9 cellular contexts compared by ENCODE assay signal in the genomic region with DNA sequence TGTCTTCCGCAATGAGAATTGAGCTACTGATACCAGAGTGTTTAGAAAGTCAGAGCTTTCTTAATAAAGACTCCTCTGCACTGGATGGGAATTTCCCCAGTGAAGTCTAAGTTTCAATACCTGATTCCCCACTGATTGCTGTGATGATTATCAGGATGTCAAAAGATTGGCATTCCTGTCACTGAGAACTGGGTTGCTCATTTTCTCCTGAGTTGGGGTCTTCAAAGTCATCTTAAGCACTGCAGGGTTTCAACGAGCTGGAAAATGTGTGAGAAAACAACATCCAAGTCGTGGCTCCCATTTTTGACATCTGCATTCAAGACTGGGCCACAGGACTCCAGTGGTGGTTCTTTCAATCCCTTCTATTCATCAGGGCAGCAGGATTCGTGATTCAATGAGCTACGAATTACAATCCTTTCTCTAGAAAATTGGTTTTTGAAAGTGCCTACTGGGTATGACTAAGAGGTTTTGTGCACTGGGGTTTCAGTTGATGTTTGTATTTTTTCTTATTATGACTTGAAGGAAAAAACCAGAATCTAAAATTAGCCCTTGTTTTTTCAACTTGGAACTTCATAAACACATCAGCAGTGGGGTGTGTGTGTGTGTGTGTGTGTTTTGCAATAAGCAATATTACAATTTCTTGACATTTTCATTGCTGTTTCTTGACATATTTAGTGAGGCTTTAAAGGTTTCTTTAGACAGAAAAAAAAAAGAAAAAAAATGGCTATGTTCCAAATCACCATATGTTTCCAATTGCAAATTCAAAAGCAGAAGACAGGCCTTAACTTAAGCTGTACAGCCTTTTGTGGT.
DNase-seq lines count a peak whose midpoint lies in the region; ATAC-seq and TF ChIP-seq lines count a peak whose summit lies in the region.
"Had no signal": no experiment of that assay in that cellular context is flagged by ENCODE, and none has a peak within 500 bp of the region (broad histone marks: within the 10 kb centered on the region; RNA-seq: fewer than 3 reads in every experiment).

No MANE protein-coding gene starts in this region.

- H3K4me3 Mint-ChIP-seq in activated CD4-positive, alpha-beta T cell treated with anti-CD3 and anti-CD28 coated beads, Interleukin-2, amount 10 ng/mL, durations not matched to agents 24 days and 14 days = peak overlapping the region; percentile 66
- no peak overlapping the region for H3K4me3 Mint-ChIP-seq in activated CD4-positive, alpha-beta T cell treated with anti-CD3 and anti-CD28 coated beads, Interleukin-2, amount 10 ng/mL, durations not matched to agents 7 days and 5 days
- peak overlapping the region; percentile 64 to 71 for H3K4me3 Mint-ChIP-seq in activated T-cell treated with anti-CD3 and anti-CD28 coated beads, Interleukin-2, amount 50 U/mL, for 72 hours
- no peak overlapping the region for H3K4me3 Mint-ChIP-seq in neural progenitor cell

- H3K4me2 ChIP-seq in neural progenitor cell = peak overlapping the region; percentile 23

- H3K9me3 ChIP-seq in neural progenitor cell (ENCODE audit: low read depth) (no peaks in the 10 kb centered on the region), spleen (no peaks in the 10 kb centered on the region)
- H3K9me3 ChIP-seq: BLaER1 treated with 17β-estradiol and CSF1 and Interleukin-3, amounts not matched to agents 10 nM and 100 nM had no signal

- H3K27me3 ChIP-seq in neural progenitor cell (no peaks in the 10 kb centered on the region), spleen (replicated peaks in 1 of 7) (no peaks in the 10 kb centered on the region)
- H3K27me3 ChIP-seq: BLaER1 treated with 17β-estradiol and CSF1 and Interleukin-3, amounts not matched to agents 10 nM and 100 nM had no signal

- intact Hi-C loops in activated CD4-positive, alpha-beta T cell treated with anti-CD3 and anti-CD28 coated beads, Interleukin-2, amount 10 ng/mL, durations not matched to agents 24 days and 14 days (cut with micrococcal nuclease) = loop anchor here (1.0 to 5.0 kb wide), 11 partner anchors 28 to 402 kb away; a partner anchor contains a TSS
- intact Hi-C loops in spleen (cut with DNase I; ENCODE audit: low total_unique reads) = no loop called here

- peak overlapping the region; percentile 87 for H3K27ac Mint-ChIP-seq in activated CD4-positive, alpha-beta T cell treated with anti-CD3 and anti-CD28 coated beads, Interleukin-2, amount 10 ng/mL, durations not matched to agents 24 days and 14 days
- no peak overlapping the region for H3K27ac Mint-ChIP-seq in activated CD4-positive, alpha-beta T cell treated with anti-CD3 and anti-CD28 coated beads, Interleukin-2, amount 10 ng/mL, durations not matched to agents 7 days and 5 days
- peak overlapping the region; percentile 87 for H3K27ac Mint-ChIP-seq in activated T-cell treated with anti-CD3 and anti-CD28 coated beads, Interleukin-2, amount 50 U/mL, for 72 hours
- peak overlapping the region; percentile 62 for H3K27ac Mint-ChIP-seq in neural progenitor cell

- peaks cover 42% of the 10 kb centered on the region for H3K4me1 Mint-ChIP-seq in activated CD4-positive, alpha-beta T cell treated with anti-CD3 and anti-CD28 coated beads, Interleukin-2, amount 10 ng/mL, durations not matched to agents 24 days and 14 days
- peaks cover 29% of the 10 kb centered on the region for H3K4me1 Mint-ChIP-seq in activated CD4-positive, alpha-beta T cell treated with anti-CD3 and anti-CD28 coated beads, Interleukin-2, amount 10 ng/mL, durations not matched to agents 7 days and 5 days
- peaks cover 32% of the 10 kb centered on the region for H3K4me1 Mint-ChIP-seq in activated T-cell treated with anti-CD3 and anti-CD28 coated beads, Interleukin-2, amount 50 U/mL, for 72 hours (ENCODE audit: low read depth)
- H3K4me1 Mint-ChIP-seq in neural progenitor cell = peaks cover 34% of the 10 kb centered on the region

- TF ChIP-seq POLR2A in spleen (IDR thresholded peaks at IDR 0.05) = no peak

- peak; percentile 78 for ATAC-seq in HG02885 (IDR thresholded peaks at IDR 0.05; ENCODE audit: poor library complexity, unreplicated experiment)
- peak; percentile 93 to 96 for ATAC-seq in activated T-cell treated with anti-CD3 and anti-CD28 coated beads, Interleukin-2, amount 50 U/mL, for 72 hours (replicated peaks in 1 of 2)

- H3K27me3 Mint-ChIP-seq in activated CD4-positive, alpha-beta T cell treated with anti-CD3 and anti-CD28 coated beads, Interleukin-2, amount 10 ng/mL, durations not matched to agents 24 days and 14 days = no peaks in the 10 kb centered on the region
- no peaks in the 10 kb centered on the region for H3K27me3 Mint-ChIP-seq in activated CD4-positive, alpha-beta T cell treated with anti-CD3 and anti-CD28 coated beads, Interleukin-2, amount 10 ng/mL, durations not matched to agents 7 days and 5 days
- H3K27me3 Mint-ChIP-seq in activated T-cell treated with anti-CD3 and anti-CD28 coated beads, Interleukin-2, amount 50 U/mL, for 72 hours (ENCODE audit: low read depth) = no peaks in the 10 kb centered on the region
- peaks cover 5% of the 10 kb centered on the region for H3K27me3 Mint-ChIP-seq in neural progenitor cell (ENCODE audit: insufficient read depth, low read depth)

- POLR2A ChIA-PET in activated CD4-positive, alpha-beta T cell treated with anti-CD3 and anti-CD28 coated beads, Interleukin-2, amount 10 ng/mL, durations not matched to agents 7 days and 5 days (lab: Charles Lee) = interaction anchor here (0.8 kb wide), 1 partner anchor 9 kb away, joined by 4 read pairs; no protein-coding TSS in a partner anchor

- whole genome bisulfite sequencing in spleen, 5 donors = 60 to 81% (median 65%) methylated on average over 5 of the region's 5 CpGs

- H3K36me3 ChIP-seq in neural progenitor cell = no peaks in the 10 kb centered on the region
- H3K36me3 ChIP-seq in spleen = no peaks in the 10 kb centered on the region
- H3K36me3 ChIP-seq: BLaER1 treated with 17β-estradiol and CSF1 and Interleukin-3, amounts not matched to agents 10 nM and 100 nM had no signal

- DNase-seq in activated CD4-positive, alpha-beta T cell treated with anti-CD3 and anti-CD28 coated beads, Interleukin-2, amount 10 ng/mL, durations not matched to agents 24 days and 14 days = peak; percentile 70
- DNase-seq in activated CD4-positive, alpha-beta T cell treated with anti-CD3 and anti-CD28 coated beads, Interleukin-2, amount 10 ng/mL, durations not matched to agents 7 days and 5 days = no peak
- DNase-seq in activated T-cell treated with anti-CD3 and anti-CD28 coated beads, Interleukin-2, amount 50 U/mL, for 72 hours = peak; percentile 49 to 51
- peak; percentile 82 for DNase-seq in neural progenitor cell (ENCODE audit: low spot score)
- no peak for DNase-seq in germinal center (ENCODE audit: low spot score)
- no peak for DNase-seq in SHP77 (lab: John Stamatoyannopoulos, UW)
- DNase-seq in spleen = no peak

- no peak overlapping the region for H3K4me3 ChIP-seq in neural progenitor cell
- H3K4me3 ChIP-seq in spleen = no peak overlapping the region
- H3K4me3 ChIP-seq: BLaER1 treated with 17β-estradiol and CSF1 and Interleukin-3, amounts not matched to agents 10 nM and 100 nM had no signal

- H3K79me2 ChIP-seq in neural progenitor cell (ENCODE audit: low read depth) = no peaks in the 10 kb centered on the region

- H3K9me3 Mint-ChIP-seq in activated CD4-positive, alpha-beta T cell treated with anti-CD3 and anti-CD28 coated beads, Interleukin-2, amount 10 ng/mL, durations not matched to agents 24 days and 14 days = peaks cover 4% of the 10 kb centered on the region
- H3K9me3 Mint-ChIP-seq in activated CD4-positive, alpha-beta T cell treated with anti-CD3 and anti-CD28 coated beads, Interleukin-2, amount 10 ng/mL, durations not matched to agents 7 days and 5 days = peaks cover 6% of the 10 kb centered on the region
- H3K9me3 Mint-ChIP-seq in activated T-cell treated with anti-CD3 and anti-CD28 coated beads, Interleukin-2, amount 50 U/mL, for 72 hours = peaks cover 0 to 5% of the 10 kb centered on the region in 2 donors
- peaks cover 8% of the 10 kb centered on the region for H3K9me3 Mint-ChIP-seq in neural progenitor cell

- no peak overlapping the region for H2AFZ ChIP-seq in neural progenitor cell (replicated peaks)

- H3K27ac ChIP-seq in neural progenitor cell = peak overlapping the region; percentile 95
- H3K27ac ChIP-seq in spleen = peak overlapping the region in 3 of 8 donors; percentile 19 to 23 (median 22)

- H3K9ac ChIP-seq in neural progenitor cell = no peak overlapping the region
- H3K9ac ChIP-seq: BLaER1 treated with 17β-estradiol and CSF1 and Interleukin-3, amounts not matched to agents 10 nM and 100 nM had no signal

- TF ChIP-seq CTCF in neural progenitor cell (IDR thresholded peaks at IDR 0.05) (no peak), spleen (IDR thresholded peaks at IDR 0.05 in 8 of 11, conservative IDR thresholded peaks at IDR 0.05 in 3 of 11) (no peak)

- H3F3A ChIP-seq in neural progenitor cell (ENCODE audit: low read depth) = peaks cover 26% of the 10 kb centered on the region

- peaks cover 12% of the 10 kb centered on the region for H3K36me3 Mint-ChIP-seq in activated CD4-positive, alpha-beta T cell treated with anti-CD3 and anti-CD28 coated beads, Interleukin-2, amount 10 ng/mL, durations not matched to agents 24 days and 14 days (ENCODE audit: low read depth)
- peaks cover 1% of the 10 kb centered on the region for H3K36me3 Mint-ChIP-seq in activated CD4-positive, alpha-beta T cell treated with anti-CD3 and anti-CD28 coated beads, Interleukin-2, amount 10 ng/mL, durations not matched to agents 7 days and 5 days (ENCODE audit: low read depth)
- peaks cover 0 to 2% of the 10 kb centered on the region in 2 donors for H3K36me3 Mint-ChIP-seq in activated T-cell treated with anti-CD3 and anti-CD28 coated beads, Interleukin-2, amount 50 U/mL, for 72 hours (ENCODE audit: insufficient read depth in 2 of 2)
- peaks cover 5% of the 10 kb centered on the region for H3K36me3 Mint-ChIP-seq in neural progenitor cell

- H3K4me1 ChIP-seq in neural progenitor cell = peaks cover 40% of the 10 kb centered on the region
- no peaks in the 10 kb centered on the region for H3K4me1 ChIP-seq in spleen

- CTCF ChIA-PET in activated CD4-positive, alpha-beta T cell treated with anti-CD3 and anti-CD28 coated beads, Interleukin-2, amount 10 ng/mL, durations not matched to agents 7 days and 5 days (lab: Charles Lee) = interaction anchor here (0.6 to 2.3 kb wide), 7 partner anchors 10 to 68 kb away, joined by 3 to 13 read pairs (median 4); no protein-coding TSS in a partner anchor

- no peaks in the 10 kb centered on the region for H4K20me1 ChIP-seq in neural progenitor cell (ENCODE audit: low read depth)
- H4K20me1 ChIP-seq: BLaER1 treated with 17β-estradiol and CSF1 and Interleukin-3, amounts not matched to agents 10 nM and 100 nM had no signal

Comparison
In these comparisons a context has a peak if more than half of its experiments do, and no peak if none do; other contexts are left out.
1. DNase-seq: peak in activated CD4-positive, alpha-beta T cell treated with anti-CD3 and anti-CD28 coated beads, Interleukin-2, amount 10 ng/mL, durations not matched to agents 24 days and 14 days (single experiment), activated T-cell treated with anti-CD3 and anti-CD28 coated beads, Interleukin-2, amount 50 U/mL, for 72 hours (2 of 2) and neural progenitor cell (single experiment); none in activated CD4-positive, alpha-beta T cell treated with anti-CD3 and anti-CD28 coated beads, Interleukin-2, amount 10 ng/mL, durations not matched to agents 7 days and 5 days (single experiment), germinal center (single experiment), SHP77 (0 of 2) and spleen (single experiment).
2. H3K4me3 Mint-ChIP-seq: peak in activated CD4-positive, alpha-beta T cell treated with anti-CD3 and anti-CD28 coated beads, Interleukin-2, amount 10 ng/mL, durations not matched to agents 24 days and 14 days (single experiment) and activated T-cell treated with anti-CD3 and anti-CD28 coated beads, Interleukin-2, amount 50 U/mL, for 72 hours (2 of 2); none in activated CD4-positive, alpha-beta T cell treated with anti-CD3 and anti-CD28 coated beads, Interleukin-2, amount 10 ng/mL, durations not matched to agents 7 days and 5 days (single experiment) and neural progenitor cell (single experiment).